In genomic region chr6:16737389-16737788, GRCh38 we compare ENCODE assay signal across 11 cellular contexts. TPM values are rescaled to one million over a fixed set of nuclear protein-coding genes. Genes with fewer than 3 reads are reported as not detected.
DNase-seq lines count a peak whose midpoint lies in the region; ATAC-seq and TF ChIP-seq lines count a peak whose summit lies in the region.
"Had no signal": no experiment of that assay in that cellular context is flagged by ENCODE, and none has a peak within 500 bp of the region (broad histone marks: within the 10 kb centered on the region; RNA-seq: fewer than 3 reads in every experiment).

No MANE protein-coding gene starts in this region.

- no peak overlapping the region for H3K27ac Mint-ChIP-seq in stimulated activated effector memory CD8-positive, alpha-beta T cell treated with anti-CD3 and anti-CD28 coated beads, Interleukin-12 subunit alpha, Interleukin-12 subunit beta, amount 100 ng/mL, for 72 hours
- H3K27ac Mint-ChIP-seq: activated naive CD4-positive, alpha-beta T cell treated with anti-CD3 and anti-CD28 coated beads for 36 hours had no signal

- peaks cover 64% of the 10 kb centered on the region for H3K4me1 Mint-ChIP-seq in stimulated activated effector memory CD8-positive, alpha-beta T cell treated with anti-CD3 and anti-CD28 coated beads, Interleukin-12 subunit alpha, Interleukin-12 subunit beta, amount 100 ng/mL, for 72 hours

- H3K4me1 ChIP-seq in colonic mucosa (peaks cover 6% of the 10 kb centered on the region), right lobe of liver (no peaks in the 10 kb centered on the region)

- WGBS in right lobe of liver (ENCODE audit: insufficient coverage, low coverage, low lambda C conversion rate, missing lambda C conversion rate): 27% methylated on average over 1 of the region's 1 CpG

- peak; percentile 38 for ATAC-seq in Right ventricle myocardium superior (ENCODE audit: poor library complexity)
- no peak for ATAC-seq in Right ventricle myocardium inferior
- ATAC-seq in right lobe of liver: peak; percentile 45 to 75 (median 69)
- ATAC-seq in stimulated activated effector memory CD8-positive, alpha-beta T cell treated with anti-CD3 and anti-CD28 coated beads, Interleukin-12 subunit alpha, Interleukin-12 subunit beta, amount 100 ng/mL, for 72 hours: no peak
- ATAC-seq: GM12878 had no signal

- intact Hi-C loops in Right ventricle myocardium superior (cut with DNase I) (no loop called here), Right ventricle myocardium inferior (cut with DNase I) (loop anchor here (10.0 kb wide), 1 partner anchor 193 kb away; no protein-coding TSS in a partner anchor), colonic mucosa (cut with DNase I) (no loop called here), right lobe of liver (cut with DNase I) (no loop called here)

- H3K4me3 ChIP-seq in colonic mucosa: no peak overlapping the region
- no peak overlapping the region for H3K4me3 ChIP-seq in right lobe of liver
- H3K4me3 ChIP-seq: GM12878 had no signal

- TF ChIP-seq POLR2A in right lobe of liver (IDR thresholded peaks at IDR 0.05): no peak

- no peaks in the 10 kb centered on the region for H3K27me3 ChIP-seq in colonic mucosa
- H3K27me3 ChIP-seq in right lobe of liver: no peaks in the 10 kb centered on the region

- H3K4me3 Mint-ChIP-seq in stimulated activated effector memory CD8-positive, alpha-beta T cell treated with anti-CD3 and anti-CD28 coated beads, Interleukin-12 subunit alpha, Interleukin-12 subunit beta, amount 100 ng/mL, for 72 hours: no peak overlapping the region
- H3K4me3 Mint-ChIP-seq: activated naive CD4-positive, alpha-beta T cell treated with anti-CD3 and anti-CD28 coated beads for 36 hours had no signal

- H3K9ac ChIP-seq in colonic mucosa (ENCODE audit: low read depth in 2 of 2, low read length in 2 of 2): no peak overlapping the region

- TF ChIP-seq CTCF in colonic mucosa (IDR thresholded peaks at IDR 0.05) (no peak), right lobe of liver (IDR thresholded peaks at IDR 0.05) (no peak)

- peaks cover 90% of the 10 kb centered on the region for H3K36me3 Mint-ChIP-seq in stimulated activated effector memory CD8-positive, alpha-beta T cell treated with anti-CD3 and anti-CD28 coated beads, Interleukin-12 subunit alpha, Interleukin-12 subunit beta, amount 100 ng/mL, for 72 hours

- H3K27ac ChIP-seq in colonic mucosa (peak overlapping the region; percentile 34), right lobe of liver (no peak overlapping the region)

- no peaks in the 10 kb centered on the region for H3K9me3 Mint-ChIP-seq in stimulated activated effector memory CD8-positive, alpha-beta T cell treated with anti-CD3 and anti-CD28 coated beads, Interleukin-12 subunit alpha, Interleukin-12 subunit beta, amount 100 ng/mL, for 72 hours
- H3K9me3 Mint-ChIP-seq: activated naive CD4-positive, alpha-beta T cell treated with anti-CD3 and anti-CD28 coated beads for 36 hours had no signal

- H3K36me3 ChIP-seq in colonic mucosa (no peaks in the 10 kb centered on the region), right lobe of liver (no peaks in the 10 kb centered on the region)

- DNase-seq in Right ventricle myocardium superior: no peak
- no peak for DNase-seq in Right ventricle myocardium inferior (ENCODE audit: missing footprints)
- DNase-seq in colonic mucosa: no peak
- no peak for DNase-seq in right lobe of liver
- DNase-seq in NCI-H510A treated with DMSO at 0.1 percent for 48 hours (lab: John Stamatoyannopoulos, UW): no peak
- no peak for DNase-seq in nucleus accumbens (lab: John Stamatoyannopoulos, UW)
- DNase-seq in NCI-H748 (lab: John Stamatoyannopoulos, UW; ENCODE audit: unreplicated experiment): no peak
- no peak for DNase-seq in stimulated activated effector memory CD8-positive, alpha-beta T cell treated with anti-CD3 and anti-CD28 coated beads, Interleukin-12 subunit alpha, Interleukin-12 subunit beta, amount 100 ng/mL, for 72 hours (ENCODE audit: low spot score in 2 of 2)
- DNase-seq: activated naive CD4-positive, alpha-beta T cell treated with anti-CD3 and anti-CD28 coated beads for 36 hours; T1000 had no signal

- H3K9me3 ChIP-seq in colonic mucosa: no peaks in the 10 kb centered on the region
- H3K9me3 ChIP-seq in right lobe of liver: no peaks in the 10 kb centered on the region

RNA-seq across cellular contexts. Expression of gene ATXN1, which starts 23.9 kb away (rescaled TPM):
- 36.1 TPM for total RNA-seq in Right ventricle myocardium superior
- total RNA-seq in Right ventricle myocardium inferior: 42.5 TPM
- 10 to 100 TPM; 24.5 to 41.9 TPM for total RNA-seq in colonic mucosa
- 10 to 100 TPM; 23.2 to 28.7 (median 25.0) TPM for total RNA-seq in right lobe of liver

Comparison
In these comparisons a context has a peak if more than half of its experiments do, and no peak if none do; other contexts are left out.
1. ATAC-seq: peak in Right ventricle myocardium superior (single experiment) and right lobe of liver (4 of 4); none in Right ventricle myocardium inferior (single experiment) and stimulated activated effector memory CD8-positive, alpha-beta T cell treated with anti-CD3 and anti-CD28 coated beads, Interleukin-12 subunit alpha, Interleukin-12 subunit beta, amount 100 ng/mL, for 72 hours (single experiment).